In genomic region chr1:101089608-101090007, GRCh38 we compare ENCODE assay signal across 17 cellular contexts.
"Had no signal": no experiment of that assay in that cellular context is flagged by ENCODE, and none has a peak within 500 bp of the region (broad histone marks: within the 10 kb centered on the region; RNA-seq: fewer than 3 reads in every experiment).

No MANE protein-coding gene starts in this region.

- H3K36me3 ChIP-seq: gastrocnemius medialis, lower lobe of right lung, right atrium auricular region, thyroid gland had no signal

- ATAC-seq: activated T-cell treated with anti-CD3 and anti-CD28 coated beads, Interleukin-2, amount 50 U/mL, for 72 hours; gastrocnemius medialis; left colon; lower lobe of right lung; stimulated activated naive B cell treated with anti-CD40 and anti-IgM and Interleukin-4, amounts not matched to agents 10 μg/mL and 1 μg/mL and 100 μg/mL, for 72 hours had no signal

- H3K27me3 ChIP-seq: dorsolateral prefrontal cortex, gastrocnemius medialis, right atrium auricular region, thyroid gland had no signal

- H3K4me3 ChIP-seq: dorsolateral prefrontal cortex, gastrocnemius medialis, lower lobe of right lung, right atrium auricular region, thyroid gland had no signal

- DNase-seq: activated CD4-positive, alpha-beta T cell treated with anti-CD3 and anti-CD28 coated beads, Interleukin-2, amount 50 U/mL, for 4 hours; activated CD4-positive, CD25-positive, alpha-beta regulatory T cell treated with anti-CD3 and anti-CD28 coated beads, Interleukin-2, amount 50 U/mL, for 72 hours; activated CD8-positive, alpha-beta memory T cell treated with anti-CD3 and anti-CD28 coated beads, Interleukin-2, amount 50 U/mL, for 4 hours; activated gamma-delta T cell treated with Interleukin-2 at 50 U/mL for 16 hours; activated T-cell treated with anti-CD3 and anti-CD28 coated beads, Interleukin-2, amount 50 U/mL, for 72 hours; dorsolateral prefrontal cortex; erythroblast; gastrocnemius medialis; left colon; lower lobe of right lung; nephron progenitor cell; occipital lobe; stimulated activated CD4-positive, alpha-beta T cell treated with anti-CD3 and anti-CD28 coated beads, Interleukin-15, amount 100 ng/mL, for 24 hours; stimulated activated CD4-positive, alpha-beta T cell treated with anti-CD3 and anti-CD28 coated beads, Interleukin-4, amount 100 ng/mL, for 1 hour; stimulated activated naive B cell treated with anti-CD40 and anti-IgM and Interleukin-4, amounts not matched to agents 10 μg/mL and 1 μg/mL and 100 μg/mL, for 72 hours; thyroid gland had no signal

- H3K27ac ChIP-seq: dorsolateral prefrontal cortex, gastrocnemius medialis, lower lobe of right lung, right atrium auricular region, thyroid gland had no signal

- H3K9me3 ChIP-seq: gastrocnemius medialis, lower lobe of right lung, right atrium auricular region, thyroid gland had no signal

- H3K4me1 ChIP-seq: gastrocnemius medialis, lower lobe of right lung, right atrium auricular region, thyroid gland had no signal
